1 cellular context compared by ENCODE assay signal in genomic region chr1:21936366-21937031, GRCh38.
TF ChIP-seq lines count a peak whose summit lies in the region.

No MANE protein-coding gene starts in this region.

TF ChIP-seq in K562, 482 proteins besides CTCF, POLR2A, EP300 and RAD21 (continued from another document and continues in another):
- TF ChIP-seq TSHZ1 (CRISPR knock-in tag; IDR thresholded peaks at IDR 0.05) (no peak), TAL1 (IDR thresholded peaks at IDR 0.05) (no peak), CBX3 (IDR thresholded peaks at IDR 0.05; ENCODE audit: borderline replicate concordance in 1 of 2, low read length in 2 of 2) (no peak), ZNF217 (CRISPR knock-in tag; IDR thresholded peaks at IDR 0.05) (no peak), ZKSCAN8 (CRISPR knock-in tag; IDR thresholded peaks at IDR 0.05) (no peak), E4F1 (CRISPR knock-in tag; IDR thresholded peaks at IDR 0.05; ENCODE audit: borderline replicate concordance) (no peak), CEBPG (CRISPR knock-in tag; IDR thresholded peaks at IDR 0.05) (0 out of 2 replicates have a peak, but pooled peaks have one; percentile 6), CEBPG (tag; conservative IDR thresholded peaks at IDR 0.05 in 1 of 2, IDR thresholded peaks at IDR 0.05 in 1 of 2) (no peak), ZBTB2 (IDR thresholded peaks at IDR 0.05) (no peak), NR0B1 (IDR thresholded peaks at IDR 0.05; ENCODE audit: partially characterized antibody) (no peak), MTF1 (CRISPR knock-in tag; IDR thresholded peaks at IDR 0.05; ENCODE audit: borderline replicate concordance) (no peak), PRPF4 (IDR thresholded peaks at IDR 0.05; ENCODE audit: insufficient read depth, low read depth, low read length, poor library complexity, severe bottlenecking) (no peak), ZNF592 (IDR thresholded peaks at IDR 0.05) (no peak; the same call in 1 of the 2 replicates), POLR2H (tag; IDR thresholded peaks at IDR 0.05; ENCODE audit: low read depth) (no peak), HDAC1 (IDR thresholded peaks at IDR 0.05) (peak in 1 of 2 experiments; percentile 54; a peak in 1 of 4 replicates), ZBED1 (IDR thresholded peaks at IDR 0.05) (no peak), TFAM (CRISPR knock-in tag; conservative IDR thresholded peaks at IDR 0.05) (no peak), NR2F6 (CRISPR knock-in tag; IDR thresholded peaks at IDR 0.05) (no peak), TBL1XR1 (IDR thresholded peaks at IDR 0.05; ENCODE audit: low read length in 2 of 2) (no peak), ATF4 (CRISPR knock-in tag; IDR thresholded peaks at IDR 0.05) (no peak), COPS2 (conservative IDR thresholded peaks at IDR 0.05) (no peak), NR3C1 (CRISPR knock-in tag; IDR thresholded peaks at IDR 0.05) (no peak), SMARCA5 (IDR thresholded peaks at IDR 0.05) (peak; percentile 82; the same call in 1 of the 2 replicates), USF1 (CRISPR knock-in tag; IDR thresholded peaks at IDR 0.05) (peak; percentile 78), XRCC5 (IDR thresholded peaks at IDR 0.05; ENCODE audit: low read depth, low read length) (peak; percentile 53; the same call in 1 of the 2 replicates), SOX6 (IDR thresholded peaks at IDR 0.05) (no peak), HDGF (IDR thresholded peaks at IDR 0.05) (0 out of 2 replicates have a peak, but pooled peaks have one; percentile 38), MGA (IDR thresholded peaks at IDR 0.05) (no peak), KAT7 (CRISPR knock-in tag; IDR thresholded peaks at IDR 0.05; ENCODE audit: borderline replicate concordance) (0 out of 2 replicates have a peak, but pooled peaks have one; percentile 72)
